ENCODE assay signal across 16 cellular contexts in the genomic region with DNA sequence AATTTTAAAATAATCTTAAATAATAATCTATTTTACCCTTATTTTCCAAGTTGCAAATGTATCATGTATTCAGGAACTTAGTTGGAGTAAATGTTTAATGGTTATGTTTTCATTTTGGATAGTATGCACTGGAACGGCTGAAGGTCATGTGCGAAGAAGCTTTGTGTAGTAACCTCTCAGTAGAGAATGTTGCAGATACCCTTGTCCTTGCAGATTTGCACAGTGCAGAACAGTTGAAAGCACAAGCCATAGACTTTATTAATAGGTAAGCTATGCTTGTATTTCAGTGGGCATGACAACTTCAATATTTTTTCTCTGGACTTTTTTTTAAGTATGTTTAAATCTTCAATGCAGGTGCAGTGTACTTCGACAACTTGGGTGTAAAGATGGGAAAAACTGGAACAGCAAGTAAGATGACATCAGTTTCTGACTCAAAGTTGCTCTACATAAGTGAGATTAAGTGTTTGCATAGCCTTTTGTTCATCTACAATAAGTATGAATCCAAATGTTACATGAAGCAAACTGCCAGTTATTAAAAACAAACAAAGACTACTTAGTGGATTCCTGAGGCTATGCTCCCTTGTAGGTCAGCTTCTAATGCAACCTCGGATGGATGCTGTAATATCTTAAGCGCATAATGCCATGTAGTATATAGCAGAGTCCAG.
"Had no signal": no experiment of that assay in that cellular context is flagged by ENCODE, and none has a peak within 500 bp of the region (broad histone marks: within the 10 kb centered on the region; RNA-seq: fewer than 3 reads in every experiment).

No MANE protein-coding gene starts in this region.

- H3K27ac ChIP-seq: tibial artery had no signal

- H3K4me3 ChIP-seq: tibial artery had no signal

- H3K27me3 ChIP-seq: tibial artery had no signal

- H3K4me1 ChIP-seq: tibial artery had no signal

- DNase-seq: activated CD4-positive, alpha-beta T cell treated with anti-CD3 and anti-CD28 coated beads for 48 hours; activated CD8-positive, alpha-beta T cell treated with anti-CD3 and anti-CD28 coated beads for 36 hours; activated effector memory CD4-positive, alpha-beta T cell treated with Interleukin-2 at 50 U/mL for 16 hours; activated naive CD4-positive, alpha-beta T cell treated with anti-CD3 and anti-CD28 coated beads, Interleukin-2, amount 50 U/mL, for 16 hours; activated T-cell treated with anti-CD3 and anti-CD28 coated beads, Interleukin-2, amount 50 U/mL, for 4 hours; head of caudate nucleus; mesendoderm; nucleus accumbens; posterior cingulate gyrus; retina; stimulated activated CD4-positive, alpha-beta T cell treated with anti-CD3 and anti-CD28 coated beads, Interleukin-2, amount 100 ng/mL, for 48 hours; stimulated activated naive B cell treated with anti-CD40 and anti-IgM and Interleukin-4, amounts not matched to agents 10 μg/mL and 1 μg/mL and 100 μg/mL, for 72 hours; SW 1271; tibial artery had no signal

- ATAC-seq: activated CD8-positive, alpha-beta T cell treated with anti-CD3 and anti-CD28 coated beads for 36 hours; activated T-cell treated with anti-CD3 and anti-CD28 coated beads, Interleukin-2, amount 50 U/mL, for 4 hours; natural killer cell treated with Interleukin-12 subunit alpha and Interleukin-12 subunit beta and Interleukin-15 and Interleukin-18, amount 100 ng/mL, for 72 hours; stimulated activated naive B cell treated with anti-CD40 and anti-IgM and Interleukin-4, amounts not matched to agents 10 μg/mL and 1 μg/mL and 100 μg/mL, for 72 hours; WTC11 had no signal

- H3K9me3 ChIP-seq: tibial artery had no signal
